10 cellular contexts compared by ENCODE assay signal in the genomic region with DNA sequence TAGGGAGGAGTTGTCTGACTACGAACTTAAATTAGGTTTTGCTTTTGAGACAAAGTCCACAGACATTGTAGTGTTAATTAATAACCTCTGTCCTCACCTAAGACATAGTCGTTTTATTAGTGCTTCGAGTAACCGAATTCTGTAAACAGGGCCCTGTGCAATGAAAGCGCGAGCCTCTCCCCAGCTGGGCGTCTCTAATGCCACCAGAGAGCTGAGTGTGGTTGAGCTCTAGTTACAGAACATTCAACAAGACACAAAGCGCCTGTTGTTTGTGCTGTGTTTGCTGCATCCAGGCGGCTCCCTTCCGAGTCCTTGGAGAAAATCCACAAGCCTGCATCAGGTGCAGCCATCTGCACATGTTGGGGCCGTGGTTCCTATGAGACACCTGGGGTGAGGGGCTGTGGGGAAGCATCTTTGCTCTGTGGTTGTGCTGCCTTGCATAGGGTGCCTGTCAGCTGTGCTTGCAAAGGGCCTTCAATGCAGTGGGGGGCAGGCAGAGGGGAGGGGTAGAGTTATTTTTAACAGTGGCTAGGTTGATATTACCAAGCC.
DNase-seq lines count a peak whose midpoint lies in the region; ATAC-seq and TF ChIP-seq lines count a peak whose summit lies in the region.
"Had no signal": no experiment of that assay in that cellular context is flagged by ENCODE, and none has a peak within 500 bp of the region (broad histone marks: within the 10 kb centered on the region; RNA-seq: fewer than 3 reads in every experiment).

No MANE protein-coding gene starts in this region.

- H3K27ac ChIP-seq in suprapubic skin = peak overlapping the region; percentile 69
- no peak overlapping the region for H3K27ac ChIP-seq in endodermal cell (ENCODE audit: low read depth, low read length)
- H3K27ac ChIP-seq: sigmoid colon had no signal

- TF ChIP-seq POLR2A in suprapubic skin (IDR thresholded peaks at IDR 0.05) = no peak

- TF ChIP-seq EP300 in suprapubic skin (IDR thresholded peaks at IDR 0.05) = no peak

- H3K9me3 Mint-ChIP-seq in endodermal cell = no peaks in the 10 kb centered on the region
- H3K9me3 Mint-ChIP-seq: activated naive CD4-positive, alpha-beta T cell treated with anti-CD3 and anti-CD28 coated beads, Interleukin-2, amount 50 U/mL, for 24 hours had no signal

- TF ChIP-seq CTCF in suprapubic skin (IDR thresholded peaks at IDR 0.05) (no peak), endodermal cell (conservative IDR thresholded peaks at IDR 0.05) (no peak)

- no peaks in the 10 kb centered on the region for H3K9me3 ChIP-seq in suprapubic skin
- no peaks in the 10 kb centered on the region for H3K9me3 ChIP-seq in endodermal cell (ENCODE audit: control insufficient read depth, low read length)
- H3K9me3 ChIP-seq: sigmoid colon had no signal

- H3K27ac Mint-ChIP-seq in endodermal cell = no peak overlapping the region
- H3K27ac Mint-ChIP-seq: activated naive CD4-positive, alpha-beta T cell treated with anti-CD3 and anti-CD28 coated beads, Interleukin-2, amount 50 U/mL, for 24 hours had no signal

- H3K4me3 Mint-ChIP-seq in endodermal cell = no peak overlapping the region
- H3K4me3 Mint-ChIP-seq: activated naive CD4-positive, alpha-beta T cell treated with anti-CD3 and anti-CD28 coated beads, Interleukin-2, amount 50 U/mL, for 24 hours had no signal

- no peaks in the 10 kb centered on the region for H3K27me3 Mint-ChIP-seq in endodermal cell (ENCODE audit: insufficient read depth)
- H3K27me3 Mint-ChIP-seq: activated naive CD4-positive, alpha-beta T cell treated with anti-CD3 and anti-CD28 coated beads, Interleukin-2, amount 50 U/mL, for 24 hours had no signal

- H3K4me1 Mint-ChIP-seq in endodermal cell = peaks cover 7% of the 10 kb centered on the region

- H3K9ac ChIP-seq in endodermal cell (ENCODE audit: extremely low read depth, low read length, poor library complexity, severe bottlenecking) = no peak overlapping the region

- H3K4me3 ChIP-seq in suprapubic skin = no peak overlapping the region
- H3K4me3 ChIP-seq in endodermal cell (ENCODE audit: low read length) = no peak overlapping the region
- H3K4me3 ChIP-seq: sigmoid colon had no signal

- no peaks in the 10 kb centered on the region for H3K36me3 Mint-ChIP-seq in endodermal cell (ENCODE audit: low read depth)
- H3K36me3 Mint-ChIP-seq: activated naive CD4-positive, alpha-beta T cell treated with anti-CD3 and anti-CD28 coated beads, Interleukin-2, amount 50 U/mL, for 24 hours had no signal

- H3K4me1 ChIP-seq in suprapubic skin (peaks cover 3% of the 10 kb centered on the region), endodermal cell (ENCODE audit: control insufficient read depth, insufficient read depth, low read length) (no peaks in the 10 kb centered on the region)
- H3K4me1 ChIP-seq: sigmoid colon had no signal

- 71% methylated on average over 11 of the region's 11 CpGs for WGBS in suprapubic skin
- 84 to 97% methylated on average over 6 to 11 of the region's 11 CpGs for WGBS in endodermal cell (ENCODE audit: insufficient coverage in 1 of 2, insufficient read length in 1 of 2), 2 experiments

- ATAC-seq in left lobe of liver = peak; percentile 85

- DNase-seq in NCI-H1417 (lab: John Stamatoyannopoulos, UW) (peak; percentile 38 to 67 (median 63)), NCI-H1417 treated with DMSO at 0.1 percent for 48 hours (lab: John Stamatoyannopoulos, UW) (no peak), SK-MEL-5 (ENCODE audit: low read depth, low spot score) (peak; percentile 87), left lobe of liver (ENCODE audit: low spot score) (peak; percentile 65), suprapubic skin (ENCODE audit: low spot score in 2 of 2) (no peak), DMS 273 treated with DMSO at 0.1 percent for 48 hours (lab: John Stamatoyannopoulos, UW) (no peak), endodermal cell (no peak)
- DNase-seq in activated CD8-positive, alpha-beta memory T cell treated with anti-CD3 and anti-CD28 coated beads for 24 hours = no peak
- DNase-seq: sigmoid colon had no signal

- H3K27me3 ChIP-seq in suprapubic skin (no peaks in the 10 kb centered on the region), endodermal cell (ENCODE audit: control insufficient read depth, insufficient read depth, low read length, poor library complexity, severe bottlenecking) (no peaks in the 10 kb centered on the region)
- H3K27me3 ChIP-seq: sigmoid colon had no signal

- no peaks in the 10 kb centered on the region for H3K36me3 ChIP-seq in suprapubic skin
- no peaks in the 10 kb centered on the region for H3K36me3 ChIP-seq in endodermal cell (ENCODE audit: control insufficient read depth, insufficient read depth, low read length)
- H3K36me3 ChIP-seq: sigmoid colon had no signal

- in situ Hi-C loops in SK-MEL-5 (cut with HindIII; ENCODE audit: low pct_unique_long_range_greater_than_20kb, low sequenced_read_pairs) = no loop called here

Comparison
In these comparisons a context has a peak if more than half of its experiments do, and no peak if none do; other contexts are left out.
1. DNase-seq: peak in NCI-H1417 (3 of 3), SK-MEL-5 (single experiment) and left lobe of liver (single experiment); none in NCI-H1417 treated with DMSO at 0.1 percent for 48 hours (single experiment), suprapubic skin (0 of 2), DMS 273 treated with DMSO at 0.1 percent for 48 hours (single experiment), endodermal cell (single experiment) and activated CD8-positive, alpha-beta memory T cell treated with anti-CD3 and anti-CD28 coated beads for 24 hours (single experiment).